ENCODE assay signal across 9 cellular contexts in the genomic region with DNA sequence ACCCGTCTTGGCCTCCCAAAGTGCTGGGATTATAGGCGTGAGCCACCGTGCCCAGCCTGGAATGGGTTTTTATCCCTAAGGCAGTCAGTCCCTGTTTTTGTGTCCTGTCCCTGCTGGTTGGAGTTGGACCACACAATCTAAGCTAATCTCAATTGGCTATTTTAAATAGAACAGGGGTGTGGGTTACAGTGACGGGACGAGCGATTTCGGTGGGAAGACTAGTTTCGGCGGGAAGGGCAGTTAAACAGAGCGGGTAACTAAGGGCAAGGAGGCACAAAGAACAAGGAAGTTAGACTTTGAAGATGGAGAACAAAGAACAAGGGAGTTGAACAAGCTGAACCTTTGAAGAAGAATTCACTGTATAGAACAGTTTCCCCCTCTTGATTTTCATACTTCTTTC. TPM values are rescaled to one million over a fixed set of nuclear protein-coding genes. Genes with fewer than 3 reads are reported as not detected.
DNase-seq lines count a peak whose midpoint lies in the region; ATAC-seq, FAIRE-seq and TF ChIP-seq lines count a peak whose summit lies in the region.
"Had no signal": no experiment of that assay in that cellular context is flagged by ENCODE, and none has a peak within 500 bp of the region (broad histone marks: within the 10 kb centered on the region; RNA-seq: fewer than 3 reads in every experiment).

No MANE protein-coding gene starts in this region.

- peak overlapping the region; percentile 99 for H3K4me3 Mint-ChIP-seq in CD4-positive, alpha-beta T cell
- H3K4me3 Mint-ChIP-seq in IgD-negative memory B cell, result peak overlapping the region; percentile 99 to 100 (median 100)
- peak overlapping the region; percentile 87 to 100 (median 98) for H3K4me3 Mint-ChIP-seq in naive thymus-derived CD4-positive, alpha-beta T cell

- POLR2A ChIA-PET in CD4-positive, alpha-beta T cell (lab: Charles Lee), result interaction anchor here (1.0 to 1.4 kb wide), 2 partner anchors 70 to 117 kb away, joined by 3 read pairs; no protein-coding TSS in a partner anchor
- POLR2A ChIA-PET in K562 (lab: Yijun Ruan, JAX), result interaction anchor here (1.0 to 2.7 kb wide), 3 partner anchors 9 to 29 kb away, joined by 3 to 15 read pairs (median 3); no protein-coding TSS in a partner anchor
- POLR2A ChIA-PET in naive thymus-derived CD4-positive, alpha-beta T cell (lab: Charles Lee), result interaction anchor here (1.3 to 3.1 kb wide), 4 partner anchors 25 to 91 kb away, joined by 4 to 18 read pairs (median 10); a partner anchor contains a TSS

- ATAC-seq in CD4-positive, alpha-beta T cell (ENCODE audit: poor library complexity), result no peak
- no peak for ATAC-seq in K562
- ATAC-seq in naive thymus-derived CD4-positive, alpha-beta T cell, result no peak
- ATAC-seq in HG03432 (IDR thresholded peaks at IDR 0.05; ENCODE audit: unreplicated experiment), result no peak
- ATAC-seq in HG03565 (IDR thresholded peaks at IDR 0.05; ENCODE audit: unreplicated experiment), result no peak

- no peaks in the 10 kb centered on the region for H3K9me3 ChIP-seq in CD4-positive, alpha-beta T cell (ENCODE audit: control insufficient read depth, low read length)
- H3K9me3 ChIP-seq in K562 (replicated peaks; ENCODE audit: control insufficient read depth, insufficient read depth, low read depth, low read length), result peaks cover 14% of the 10 kb centered on the region; the same call in 1 of the 2 replicates
- no peaks in the 10 kb centered on the region for H3K9me3 ChIP-seq in naive thymus-derived CD4-positive, alpha-beta T cell (ENCODE audit: control insufficient read depth in 2 of 3, low read length in 3 of 3)
- H3K9me3 ChIP-seq: thyroid gland had no signal

- in situ Hi-C loops in K562 (cut with MboI), result no loop called here

- no peak for DNase-seq in CD4-positive, alpha-beta T cell
- DNase-seq in K562 (ENCODE audit: extremely low read depth in 1 of 4, low spot score in 3 of 4), result no peak
- no peak for DNase-seq in naive thymus-derived CD4-positive, alpha-beta T cell
- no peak for DNase-seq in NCI-H2227 (lab: John Stamatoyannopoulos, UW; ENCODE audit: unreplicated experiment)
- DNase-seq in SHP77 (lab: John Stamatoyannopoulos, UW), result no peak
- DNase-seq: thyroid gland had no signal

- 93% methylated on average over 10 of the region's 10 CpGs for WGBS in K562 (ENCODE audit: insufficient coverage, low coverage, missing lambda C conversion rate)

- H2AFZ ChIP-seq in K562 (ENCODE audit: low read depth, low read length), result no peak overlapping the region

- H3K9ac ChIP-seq in K562 (ENCODE audit: insufficient read depth in 1 of 2, low read depth in 2 of 2, low read length in 2 of 2), result no peak overlapping the region

- CTCF ChIA-PET in CD4-positive, alpha-beta T cell (lab: Charles Lee), result interaction anchor here (1.0 to 3.2 kb wide), 4 partner anchors 10 to 116 kb away, joined by 3 to 34 read pairs (median 4); no protein-coding TSS in a partner anchor
- CTCF ChIA-PET in K562 (lab: Yijun Ruan, JAX; ENCODE audit: low intra/inter-chr PET ratio), result no interaction called here
- CTCF ChIA-PET in naive thymus-derived CD4-positive, alpha-beta T cell (lab: Charles Lee), result interaction anchor here (0.5 to 2.9 kb wide), 4 partner anchors 10 to 115 kb away, joined by 3 to 14 read pairs (median 4); no protein-coding TSS in a partner anchor

- peak overlapping the region; percentile 99; the same call in 1 of the 2 replicates for H3K4me3 ChIP-seq in K562
- no peak overlapping the region for H3K4me3 ChIP-seq in naive thymus-derived CD4-positive, alpha-beta T cell (ENCODE audit: low read length)

- no peak for TF ChIP-seq RAD21 in K562 (CRISPR knock-in tag; conservative IDR thresholded peaks at IDR 0.05 in 1 of 2, IDR thresholded peaks at IDR 0.05 in 1 of 2)

- H3K36me3 Mint-ChIP-seq in CD4-positive, alpha-beta T cell (ENCODE audit: low read depth), result peaks cover 17% of the 10 kb centered on the region
- peaks cover 2% of the 10 kb centered on the region for H3K36me3 Mint-ChIP-seq in IgD-negative memory B cell
- peaks cover 0 to 11% (median 0%) of the 10 kb centered on the region in 5 donors for H3K36me3 Mint-ChIP-seq in naive thymus-derived CD4-positive, alpha-beta T cell

- H3K27me3 Mint-ChIP-seq in CD4-positive, alpha-beta T cell, result no peaks in the 10 kb centered on the region
- H3K27me3 Mint-ChIP-seq in IgD-negative memory B cell, result peaks cover 2% of the 10 kb centered on the region
- H3K27me3 Mint-ChIP-seq in naive thymus-derived CD4-positive, alpha-beta T cell, result no peaks in the 10 kb centered on the region

- H3K4me2 ChIP-seq in K562 (ENCODE audit: insufficient read depth, low read length), result peak overlapping the region; percentile 95

- peaks cover 86% of the 10 kb centered on the region for H3K79me2 ChIP-seq in K562 (ENCODE audit: control insufficient read depth, insufficient read depth, low read length)

- H3K4me1 Mint-ChIP-seq in CD4-positive, alpha-beta T cell (ENCODE audit: low read depth), result peaks cover 61% of the 10 kb centered on the region
- peaks cover 20 to 39% (median 34%) of the 10 kb centered on the region in 3 donors for H3K4me1 Mint-ChIP-seq in IgD-negative memory B cell
- peaks cover 39 to 91% (median 64%) of the 10 kb centered on the region in 7 donors for H3K4me1 Mint-ChIP-seq in naive thymus-derived CD4-positive, alpha-beta T cell

- H3K4me1 ChIP-seq in K562 (replicated peaks in 1 of 2; ENCODE audit: control insufficient read depth in 2 of 2, insufficient read depth in 2 of 2, low read length in 2 of 2), result peaks cover 16 to 22% of the 10 kb centered on the region in 2 experiments; a peak in 4 of 5 replicates
- H3K4me1 ChIP-seq in naive thymus-derived CD4-positive, alpha-beta T cell (ENCODE audit: control insufficient read depth in 2 of 2, insufficient read depth in 2 of 2, low read length in 2 of 2), result peaks cover 13 to 25% of the 10 kb centered on the region in 2 donors

- H3K27ac Mint-ChIP-seq in CD4-positive, alpha-beta T cell, result peak overlapping the region; percentile 89
- peak overlapping the region in 2 of 3 donors; percentile 68 to 98 for H3K27ac Mint-ChIP-seq in IgD-negative memory B cell
- H3K27ac Mint-ChIP-seq in naive thymus-derived CD4-positive, alpha-beta T cell, result peak overlapping the region in 8 of 9 donors; percentile 9 to 99 (median 96)

- no peak for TF ChIP-seq POLR2A in K562 (conservative IDR thresholded peaks at IDR 0.05)

- no peaks in the 10 kb centered on the region for H3K9me1 ChIP-seq in K562 (ENCODE audit: control insufficient read depth, insufficient read depth, low read length)

- no peaks in the 10 kb centered on the region for H3K27me3 ChIP-seq in CD4-positive, alpha-beta T cell (ENCODE audit: control insufficient read depth, insufficient read depth, low read length)
- H3K27me3 ChIP-seq in K562 (ENCODE audit: control insufficient read depth in 2 of 2, insufficient read depth in 2 of 2, low read length in 2 of 2), result no peaks in the 10 kb centered on the region
- no peaks in the 10 kb centered on the region for H3K27me3 ChIP-seq in naive thymus-derived CD4-positive, alpha-beta T cell (ENCODE audit: control insufficient read depth in 2 of 2, insufficient read depth in 2 of 2, low read length in 2 of 2)
- H3K27me3 ChIP-seq: thyroid gland had no signal

- TF ChIP-seq CTCF in CD4-positive, alpha-beta T cell (IDR thresholded peaks at IDR 0.05), result no peak
- TF ChIP-seq CTCF in K562 (IDR thresholded peaks at IDR 0.05 in 2 of 3, conservative IDR thresholded peaks at IDR 0.05 in 1 of 3; ENCODE audit: insufficient read depth in 2 of 3, low read depth in 1 of 3, low read length in 3 of 3), result no peak

- H3K9me3 Mint-ChIP-seq in CD4-positive, alpha-beta T cell, result no peaks in the 10 kb centered on the region
- no peaks in the 10 kb centered on the region for H3K9me3 Mint-ChIP-seq in IgD-negative memory B cell
- no peaks in the 10 kb centered on the region for H3K9me3 Mint-ChIP-seq in naive thymus-derived CD4-positive, alpha-beta T cell

- intact Hi-C loops in CD4-positive, alpha-beta T cell (cut with DNase I, micrococcal nuclease), result loop anchor here in 1 of 2 experiments (5.0 kb wide), 3 partner anchors 155 to 315 kb away; a partner anchor contains a TSS
- intact Hi-C loops in K562 (cut with micrococcal nuclease), result no loop called here
- intact Hi-C loops in naive thymus-derived CD4-positive, alpha-beta T cell (cut with micrococcal nuclease), result loop anchor here (5.0 kb wide), 4 partner anchors 305 to 1765 kb away; a partner anchor contains a TSS

- BruUV-seq in K562 (replicated peaks; lab: Mats Ljungman, UMichigan), result no TSS peak

- H3K27ac ChIP-seq in CD4-positive, alpha-beta T cell (ENCODE audit: low read depth, low read length), result no peak overlapping the region
- no peak overlapping the region for H3K27ac ChIP-seq in K562 (ENCODE audit: extremely low read depth, low read depth, low read length)
- H3K27ac ChIP-seq in naive thymus-derived CD4-positive, alpha-beta T cell (ENCODE audit: low read depth, low read length), result no peak overlapping the region
- H3K27ac ChIP-seq: thyroid gland had no signal

- H3K36me3 ChIP-seq in K562 (ENCODE audit: control insufficient read depth, insufficient read depth, low read length), result peaks cover 53% of the 10 kb centered on the region
- peaks cover 0 to 17% (median 0%) of the 10 kb centered on the region in 3 experiments for H3K36me3 ChIP-seq in naive thymus-derived CD4-positive, alpha-beta T cell (ENCODE audit: control insufficient read depth in 2 of 3, insufficient read depth in 3 of 3, low read length in 3 of 3)
- H3K36me3 ChIP-seq: thyroid gland had no signal

- TF ChIP-seq EP300 in K562 (IDR thresholded peaks at IDR 0.05; ENCODE audit: low read length), result no peak

- 0 out of 2 replicates have a peak, but pooled peaks cover 3% of the 10 kb centered on the region for H4K20me1 ChIP-seq in K562 (replicated peaks; ENCODE audit: control insufficient read depth, insufficient read depth, low read length)

- no peak for FAIRE-seq in K562 (lab: Jason Lieb, UNC)

RNA-seq across cellular contexts. Expression of a gene that starts 1.4 kb away (rescaled TPM):
- 10 to 100 TPM; 49.0 to 52.4 TPM for total RNA-seq in CD4-positive, alpha-beta T cell
- 34.5 TPM for polyA plus RNA-seq in IgD-negative memory B cell
- total RNA-seq in K562 (2011; cell fraction: chromatin; rRNA removed; ENCODE audit: low replicate concordance), result 66.1 and 166 TPM in 2 replicates
- 99.4 and 113 TPM in 2 replicates for total RNA-seq in K562 (2011; cell fraction: nucleolus; rRNA removed)
- 67.0 and 84.1 TPM in 2 replicates for total RNA-seq in K562 (2011; cell fraction: nucleoplasm; rRNA removed)
- 118 and 134 TPM in 2 replicates for total RNA-seq in K562 (2014; rRNA removed)
- total RNA-seq in K562 (2014; rRNA removed; fragmentation: Illumina TruSeq; extraction: Trizol), result 43.2 and 58.5 TPM in 2 replicates
- 80.7 and 83.7 TPM in 2 replicates for total RNA-seq in K562 (2015; rRNA removed; fragmentation: Illumina TruSeq; extraction: Trizol)
- total RNA-seq in K562 (2021), result 106 and 110 TPM in 2 replicates
- polyA plus RNA-seq in K562 (2011; rRNA removed), result 80.2 TPM in 2 replicates
- polyA plus RNA-seq in K562 (2011; cell fraction: cytosol; rRNA removed), result 88.7 and 143 TPM in 2 replicates
- 254 and 348 TPM in 2 replicates for polyA plus RNA-seq in K562 (2011; cell fraction: nucleus; rRNA removed)
- 75.0 and 82.6 TPM in 2 replicates for polyA plus RNA-seq in K562 (2012)
- 105 and 107 TPM in 2 replicates for polyA plus RNA-seq in K562 (2014; fragmentation: Illumina TruSeq; extraction: Trizol)
- polyA plus RNA-seq in K562 (2014; fragmentation: Nextera tagmentation; extraction: Ambion mirVana), result 1 to 10 TPM; 3.8 to 8.4 TPM
- polyA plus RNA-seq in K562 (2014; rRNA removed), result 95.1 and 107 TPM in 2 replicates
- 52.2 and 85.8 TPM in 2 replicates for polyA minus RNA-seq in K562 (2011; rRNA and poly(A)+ RNA removed)
- polyA minus RNA-seq in K562 (2011; cell fraction: cytosol; rRNA and poly(A)+ RNA removed), result 57.6 and 64.2 TPM in 2 replicates
- polyA minus RNA-seq in K562 (2011; cell fraction: nucleus; rRNA and poly(A)+ RNA removed), result 59.4 and 67.3 TPM in 2 replicates
- 10 to 100 TPM; 43.9 to 77.9 (median 73.9) TPM for total RNA-seq in naive thymus-derived CD4-positive, alpha-beta T cell
- polyA plus RNA-seq in naive thymus-derived CD4-positive, alpha-beta T cell, result 10 to 100 TPM; 39.9 to 48.8 TPM

RNA-seq across cellular contexts. Expression of a gene that starts 29.6 kb away (rescaled TPM):
- under 1 TPM; 0.16 to 0.39 TPM for total RNA-seq in CD4-positive, alpha-beta T cell
- polyA plus RNA-seq in IgD-negative memory B cell (not detected), K562 (2011; rRNA removed) (0.46 and 0.65 TPM in 2 replicates), K562 (2014; fragmentation: Illumina TruSeq; extraction: Trizol) (0.62 and 0.91 TPM in 2 replicates), K562 (2014; fragmentation: Nextera tagmentation; extraction: Ambion mirVana) (not detected), K562 (2014; rRNA removed) (0.57 and 0.77 TPM in 2 replicates)
- 2.0 and 6.1 TPM in 2 replicates for total RNA-seq in K562 (2011; cell fraction: chromatin; rRNA removed; ENCODE audit: low replicate concordance)
- 2.8 and 3.8 TPM in 2 replicates for total RNA-seq in K562 (2011; cell fraction: nucleolus; rRNA removed)
- total RNA-seq in K562 (2011; cell fraction: nucleoplasm; rRNA removed), result 2.3 TPM in 2 replicates
- total RNA-seq in K562 (2014; rRNA removed) (0.09 and 0.45 TPM in 2 replicates), K562 (2014; rRNA removed; fragmentation: Illumina TruSeq; extraction: Trizol) (0.15 and 0.16 TPM in 2 replicates), K562 (2015; rRNA removed; fragmentation: Illumina TruSeq; extraction: Trizol) (0.51 and 0.53 TPM in 2 replicates), K562 (2021) (3.0 and 4.0 TPM in 2 replicates)
- polyA plus RNA-seq in K562 (2011; cell fraction: cytosol; rRNA removed), result 0.32 and 0.43 TPM in 2 replicates
- 2.8 and 6.2 TPM in 2 replicates for polyA plus RNA-seq in K562 (2011; cell fraction: nucleus; rRNA removed)
- polyA plus RNA-seq in K562 (2012), result 0.77 and 2.3 TPM in 2 replicates
- 0.14 and 0.21 TPM in 2 replicates for polyA minus RNA-seq in K562 (2011; rRNA and poly(A)+ RNA removed)
- polyA minus RNA-seq in K562 (2011; cell fraction: cytosol; rRNA and poly(A)+ RNA removed), result not detected in 2 replicates
- polyA minus RNA-seq in K562 (2011; cell fraction: nucleus; rRNA and poly(A)+ RNA removed), result 0.54 and 0.89 TPM in 2 replicates
- 1 to 10 TPM in 3 of 5 experiments, under 1 TPM in 2; 0.32 to 2.3 (median 2.2) TPM for total RNA-seq in naive thymus-derived CD4-positive, alpha-beta T cell
- polyA plus RNA-seq in naive thymus-derived CD4-positive, alpha-beta T cell, result not detected

RNA-seq across cellular contexts. Expression of a gene that starts 53.7 kb away (rescaled TPM):
- total RNA-seq in CD4-positive, alpha-beta T cell, result under 1 TPM in 1 of 2 experiments, not detected in 1; 0.58 TPM
- polyA plus RNA-seq in IgD-negative memory B cell (0.74 TPM), K562 (2011; rRNA removed) (34.4 and 57.7 TPM in 2 replicates), K562 (2014; fragmentation: Illumina TruSeq; extraction: Trizol) (51.8 and 73.3 TPM in 2 replicates), K562 (2014; fragmentation: Nextera tagmentation; extraction: Ambion mirVana) (10 to 100 TPM in 1 of 2 experiments, 1 to 10 TPM in 1; 8.0 to 19.1 TPM), K562 (2014; rRNA removed) (47.2 and 50.1 TPM in 2 replicates)
- 11.1 and 39.0 TPM in 2 replicates for total RNA-seq in K562 (2011; cell fraction: chromatin; rRNA removed; ENCODE audit: low replicate concordance)
- 28.2 and 30.4 TPM in 2 replicates for total RNA-seq in K562 (2011; cell fraction: nucleolus; rRNA removed)
- total RNA-seq in K562 (2011; cell fraction: nucleoplasm; rRNA removed), result 20.0 and 26.4 TPM in 2 replicates
- total RNA-seq in K562 (2014; rRNA removed) (40.3 and 62.9 TPM in 2 replicates), K562 (2014; rRNA removed; fragmentation: Illumina TruSeq; extraction: Trizol) (17.5 and 20.1 TPM in 2 replicates), K562 (2015; rRNA removed; fragmentation: Illumina TruSeq; extraction: Trizol) (34.5 and 34.6 TPM in 2 replicates), K562 (2021) (73.4 and 75.7 TPM in 2 replicates)
- 53.6 and 133 TPM in 2 replicates for polyA plus RNA-seq in K562 (2011; cell fraction: cytosol; rRNA removed)
- polyA plus RNA-seq in K562 (2011; cell fraction: nucleus; rRNA removed), result 64.3 and 118 TPM in 2 replicates
- 64.2 and 77.5 TPM in 2 replicates for polyA plus RNA-seq in K562 (2012)
- 16.7 and 22.0 TPM in 2 replicates for polyA minus RNA-seq in K562 (2011; rRNA and poly(A)+ RNA removed)
- 47.9 and 57.4 TPM in 2 replicates for polyA minus RNA-seq in K562 (2011; cell fraction: cytosol; rRNA and poly(A)+ RNA removed)
- polyA minus RNA-seq in K562 (2011; cell fraction: nucleus; rRNA and poly(A)+ RNA removed), result 20.3 and 22.1 TPM in 2 replicates
- total RNA-seq in naive thymus-derived CD4-positive, alpha-beta T cell, result 1 to 10 TPM in 1 of 5 experiments, under 1 TPM in 1, not detected in 3; 0.21 to 2.7 TPM
- not detected for polyA plus RNA-seq in naive thymus-derived CD4-positive, alpha-beta T cell
